ENCODE assay signal across 19 cellular contexts in genomic region chrX:117919755-117920154, GRCh38.
DNase-seq lines count a peak whose midpoint lies in the region; ATAC-seq, FAIRE-seq and TF ChIP-seq lines count a peak whose summit lies in the region.
"Had no signal": no experiment of that assay in that cellular context is flagged by ENCODE, and none has a peak within 500 bp of the region (broad histone marks: within the 10 kb centered on the region; RNA-seq: fewer than 3 reads in every experiment).

No MANE protein-coding gene starts in this region.

- FAIRE-seq in GM12891 (lab: Jason Lieb, UNC) (no peak), colon (lab: Jason Lieb, UNC) (peak; percentile 14)
- FAIRE-seq: A204.1, D721Med, GM19239 had no signal

- no peaks in the 10 kb centered on the region for H3K27me3 ChIP-seq in SJCRH30

- no peak for DNase-seq in GM12891 (ENCODE audit: insufficient read length, low spot score)
- peak; percentile 54 for DNase-seq in OCI-M1 (lab: John Stamatoyannopoulos, UW)
- DNase-seq in NCI-H1417 treated with DMSO at 0.1 percent for 48 hours (lab: John Stamatoyannopoulos, UW) = no peak
- DNase-seq in SJCRH30 = no peak
- no peak for DNase-seq in natural killer cell
- DNase-seq: AML-193; Caco-2; CD4-positive, alpha-beta T cell; DMS153; DMS79; GDM1; GM23248 had no signal

- H3K36me3 ChIP-seq in SJCRH30 = no peaks in the 10 kb centered on the region
- H3K36me3 ChIP-seq: HAP-1 had no signal

- no peak overlapping the region for H3K27ac ChIP-seq in SJCRH30
- H3K27ac ChIP-seq: C4-2B, GM23248 had no signal

- H3K9me3 ChIP-seq in SJCRH30 (replicated peaks) = no peaks in the 10 kb centered on the region
- H3K9me3 ChIP-seq: Caco-2, HAP-1 had no signal

- no peaks in the 10 kb centered on the region for H3K4me1 ChIP-seq in SJCRH30
- H3K4me1 ChIP-seq: Caco-2 had no signal

- peaks cover 0 to 3% of the 10 kb centered on the region in 2 donors for H3K9me3 Mint-ChIP-seq in natural killer cell
- H3K9me3 Mint-ChIP-seq: CD4-positive, alpha-beta T cell had no signal

- no peak for TF ChIP-seq POLR2A in GM12891 (IDR thresholded peaks at IDR 0.05; ENCODE audit: low read depth, low read length)

- ATAC-seq in HG02885 (IDR thresholded peaks at IDR 0.05; ENCODE audit: poor library complexity, unreplicated experiment) (peak; percentile 77), natural killer cell (no peak)

- H3K4me1 Mint-ChIP-seq in natural killer cell = no peaks in the 10 kb centered on the region

- H3K27me3 Mint-ChIP-seq in natural killer cell (ENCODE audit: low read depth in 2 of 2) = no peaks in the 10 kb centered on the region
- H3K27me3 Mint-ChIP-seq: CD4-positive, alpha-beta T cell had no signal

- H3K4me3 ChIP-seq in SJCRH30 = no peak overlapping the region
- H3K4me3 ChIP-seq: GM23248, HAP-1 had no signal

- no peaks in the 10 kb centered on the region for H3K36me3 Mint-ChIP-seq in natural killer cell

- no peak overlapping the region for H3K27ac Mint-ChIP-seq in natural killer cell
- H3K27ac Mint-ChIP-seq: CD4-positive, alpha-beta T cell had no signal

- no peak overlapping the region for H3K4me3 Mint-ChIP-seq in natural killer cell
- H3K4me3 Mint-ChIP-seq: CD4-positive, alpha-beta T cell had no signal

- TF ChIP-seq CTCF in natural killer cell (IDR thresholded peaks at IDR 0.05) = no peak

- intact Hi-C loops in natural killer cell (cut with micrococcal nuclease) = no loop called here

TF ChIP-seq in GM12891, 5 proteins besides CTCF, POLR2A, EP300 and RAD21:
- TF ChIP-seq POLR2AphosphoS5 (IDR thresholded peaks at IDR 0.05; ENCODE audit: low read depth, low read length) (no peak), SPI1 (IDR thresholded peaks at IDR 0.05; ENCODE audit: low read depth, low read length) (peak; percentile 55), TAF1 (IDR thresholded peaks at IDR 0.05; ENCODE audit: low read depth, low read length) (no peak)
